In genomic region chr5:43312699-43313034, GRCh38 we compare ENCODE assay signal across 2 cellular contexts.
A peak's percentile ranks its signal among the peaks of the same experiment; 100 is the strongest.
TF ChIP-seq lines count a peak whose summit lies in the region.

No MANE protein-coding gene starts in this region.

TF ChIP-seq in GM23338, 12 proteins besides CTCF, POLR2A, EP300 and RAD21 (continued from another document):
- TF ChIP-seq, protein P1, sequence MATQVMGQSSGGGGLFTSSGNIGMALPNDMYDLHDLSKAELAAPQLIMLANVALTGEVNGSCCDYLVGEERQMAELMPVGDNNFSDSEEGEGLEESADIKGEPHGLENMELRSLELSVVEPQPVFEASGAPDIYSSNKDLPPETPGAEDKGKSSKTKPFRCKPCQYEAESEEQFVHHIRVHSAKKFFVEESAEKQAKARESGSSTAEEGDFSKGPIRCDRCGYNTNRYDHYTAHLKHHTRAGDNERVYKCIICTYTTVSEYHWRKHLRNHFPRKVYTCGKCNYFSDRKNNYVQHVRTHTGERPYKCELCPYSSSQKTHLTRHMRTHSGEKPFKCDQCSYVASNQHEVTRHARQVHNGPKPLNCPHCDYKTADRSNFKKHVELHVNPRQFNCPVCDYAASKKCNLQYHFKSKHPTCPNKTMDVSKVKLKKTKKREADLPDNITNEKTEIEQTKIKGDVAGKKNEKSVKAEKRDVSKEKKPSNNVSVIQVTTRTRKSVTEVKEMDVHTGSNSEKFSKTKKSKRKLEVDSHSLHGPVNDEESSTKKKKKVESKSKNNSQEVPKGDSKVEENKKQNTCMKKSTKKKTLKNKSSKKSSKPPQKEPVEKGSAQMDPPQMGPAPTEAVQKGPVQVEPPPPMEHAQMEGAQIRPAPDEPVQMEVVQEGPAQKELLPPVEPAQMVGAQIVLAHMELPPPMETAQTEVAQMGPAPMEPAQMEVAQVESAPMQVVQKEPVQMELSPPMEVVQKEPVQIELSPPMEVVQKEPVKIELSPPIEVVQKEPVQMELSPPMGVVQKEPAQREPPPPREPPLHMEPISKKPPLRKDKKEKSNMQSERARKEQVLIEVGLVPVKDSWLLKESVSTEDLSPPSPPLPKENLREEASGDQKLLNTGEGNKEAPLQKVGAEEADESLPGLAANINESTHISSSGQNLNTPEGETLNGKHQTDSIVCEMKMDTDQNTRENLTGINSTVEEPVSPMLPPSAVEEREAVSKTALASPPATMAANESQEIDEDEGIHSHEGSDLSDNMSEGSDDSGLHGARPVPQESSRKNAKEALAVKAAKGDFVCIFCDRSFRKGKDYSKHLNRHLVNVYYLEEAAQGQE (IDR thresholded peaks at IDR 0.05; ENCODE audit: unreplicated experiment), result no peak
- TF ChIP-seq, protein P2, sequence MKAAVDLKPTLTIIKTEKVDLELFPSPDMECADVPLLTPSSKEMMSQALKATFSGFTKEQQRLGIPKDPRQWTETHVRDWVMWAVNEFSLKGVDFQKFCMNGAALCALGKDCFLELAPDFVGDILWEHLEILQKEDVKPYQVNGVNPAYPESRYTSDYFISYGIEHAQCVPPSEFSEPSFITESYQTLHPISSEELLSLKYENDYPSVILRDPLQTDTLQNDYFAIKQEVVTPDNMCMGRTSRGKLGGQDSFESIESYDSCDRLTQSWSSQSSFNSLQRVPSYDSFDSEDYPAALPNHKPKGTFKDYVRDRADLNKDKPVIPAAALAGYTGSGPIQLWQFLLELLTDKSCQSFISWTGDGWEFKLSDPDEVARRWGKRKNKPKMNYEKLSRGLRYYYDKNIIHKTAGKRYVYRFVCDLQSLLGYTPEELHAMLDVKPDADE (IDR thresholded peaks at IDR 0.05), result no peak
- TF ChIP-seq STAT1 (IDR thresholded peaks at IDR 0.05; ENCODE audit: unreplicated experiment) (no peak), CREB1 (CRISPR knock-in tag; IDR thresholded peaks at IDR 0.05; ENCODE audit: low read depth) (no peak), ZNF114 (CRISPR knock-in tag; IDR thresholded peaks at IDR 0.05) (no peak), ZNF462 (CRISPR knock-in tag; IDR thresholded peaks at IDR 0.05) (no peak), EZH2phosphoT487 (IDR thresholded peaks at IDR 0.05; ENCODE audit: unreplicated experiment) (no peak)
TF ChIP-seq in GM23338: peak in this region for 0.

TF ChIP-seq in K562, 482 proteins besides CTCF, POLR2A, EP300 and RAD21 (continued from another document and continues in another):
- no peak for TF ChIP-seq ELK1 (CRISPR knock-in tag; IDR thresholded peaks at IDR 0.05)
- no peak for TF ChIP-seq ESRRB (CRISPR knock-in tag; IDR thresholded peaks at IDR 0.05; ENCODE audit: borderline replicate concordance)
- no peak for TF ChIP-seq CCNT2 (IDR thresholded peaks at IDR 0.05; ENCODE audit: borderline replicate concordance, extremely low read depth, insufficient read length, low read depth, low read length)
- no peak for TF ChIP-seq CBFA2T3 (IDR thresholded peaks at IDR 0.05)
- no peak for TF ChIP-seq BHLHE40 (IDR thresholded peaks at IDR 0.05; ENCODE audit: low read length)
- no peak for TF ChIP-seq CREBBP (IDR thresholded peaks at IDR 0.05; ENCODE audit: low read depth, low read length)
- no peak for TF ChIP-seq SRF (CRISPR knock-in tag; IDR thresholded peaks at IDR 0.05)
- TF ChIP-seq CHAMP1 (IDR thresholded peaks at IDR 0.05), result no peak
- no peak for TF ChIP-seq ZNF239 (CRISPR knock-in tag; IDR thresholded peaks at IDR 0.05)
- TF ChIP-seq ZNF644 (tag; IDR thresholded peaks at IDR 0.05; ENCODE audit: low read depth), result no peak
- TF ChIP-seq, protein P3, sequence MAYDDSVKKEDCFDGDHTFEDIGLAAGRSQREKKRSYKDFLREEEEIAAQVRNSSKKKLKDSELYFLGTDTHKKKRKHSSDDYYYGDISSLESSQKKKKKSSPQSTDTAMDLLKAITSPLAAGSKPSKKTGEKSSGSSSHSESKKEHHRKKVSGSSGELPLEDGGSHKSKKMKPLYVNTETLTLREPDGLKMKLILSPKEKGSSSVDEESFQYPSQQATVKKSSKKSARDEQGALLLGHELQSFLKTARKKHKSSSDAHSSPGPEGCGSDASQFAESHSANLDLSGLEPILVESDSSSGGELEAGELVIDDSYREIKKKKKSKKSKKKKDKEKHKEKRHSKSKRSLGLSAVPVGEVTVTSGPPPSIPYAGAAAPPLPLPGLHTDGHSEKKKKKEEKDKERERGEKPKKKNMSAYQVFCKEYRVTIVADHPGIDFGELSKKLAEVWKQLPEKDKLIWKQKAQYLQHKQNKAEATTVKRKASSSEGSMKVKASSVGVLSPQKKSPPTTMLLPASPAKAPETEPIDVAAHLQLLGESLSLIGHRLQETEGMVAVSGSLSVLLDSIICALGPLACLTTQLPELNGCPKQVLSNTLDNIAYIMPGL (CRISPR knock-in tag; IDR thresholded peaks at IDR 0.05), result no peak
- TF ChIP-seq BRD9 (IDR thresholded peaks at IDR 0.05; ENCODE audit: low read depth, partially characterized antibody), result no peak
- TF ChIP-seq, protein P4, sequence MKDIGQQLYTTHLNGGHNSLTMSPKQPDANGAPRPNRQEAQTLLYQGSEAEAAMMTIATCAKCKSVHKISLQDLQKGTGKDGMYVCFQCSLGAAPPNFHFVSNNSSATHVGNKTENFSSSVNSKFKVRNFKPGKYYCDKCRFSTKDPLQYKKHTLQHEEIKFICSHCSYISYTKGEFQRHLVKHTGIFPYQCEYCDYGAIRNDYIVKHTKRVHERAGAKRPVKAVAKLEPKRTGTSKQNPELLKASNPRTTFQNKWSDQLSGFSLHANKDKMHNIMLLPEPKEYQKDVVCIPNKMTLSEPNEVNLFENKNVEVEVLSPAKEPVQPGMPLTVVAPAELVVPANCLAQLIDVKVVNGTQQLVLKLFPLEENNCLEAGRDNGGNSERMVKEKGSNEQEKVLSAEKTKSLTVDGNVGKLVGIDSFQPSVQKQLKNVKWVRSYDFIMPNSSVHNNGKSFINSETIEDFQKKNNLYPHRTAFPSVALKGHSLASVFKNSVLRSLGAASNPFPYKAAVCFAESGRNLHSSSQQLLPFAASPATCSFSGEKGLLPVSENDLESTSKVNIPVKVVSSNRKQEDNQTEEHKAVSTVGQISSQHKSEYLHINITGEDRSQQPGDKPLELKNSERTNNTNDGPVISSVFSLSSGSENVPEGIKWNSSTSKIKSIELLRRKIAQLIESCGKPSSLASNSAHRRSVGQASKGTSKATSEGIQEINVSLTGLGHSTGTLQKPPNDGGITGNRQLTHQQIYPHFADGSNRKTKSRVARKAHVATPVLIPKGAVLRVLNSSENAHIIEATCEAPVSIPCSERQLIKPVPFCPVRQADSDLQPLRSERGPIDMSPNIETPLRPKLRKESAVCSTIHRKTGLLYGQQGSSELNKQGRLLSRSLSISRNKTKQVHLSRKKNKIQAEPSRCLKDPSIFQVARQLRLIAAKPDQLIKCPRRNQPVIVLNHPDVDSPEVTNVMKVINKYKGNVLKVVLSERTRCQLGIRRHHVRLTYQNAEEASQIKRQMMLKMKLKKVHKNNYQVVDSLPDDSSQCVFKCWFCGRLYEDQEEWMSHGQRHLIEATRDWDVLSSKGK (CRISPR knock-in tag; IDR thresholded peaks at IDR 0.05), result no peak
- no peak for TF ChIP-seq HNRNPL (IDR thresholded peaks at IDR 0.05; ENCODE audit: low read depth, low read length)
- TF ChIP-seq ZNF444 (CRISPR knock-in tag; IDR thresholded peaks at IDR 0.05), result no peak
- no peak for TF ChIP-seq HNRNPK (IDR thresholded peaks at IDR 0.05; ENCODE audit: low read depth, low read length, poor library complexity, severe bottlenecking)
- TF ChIP-seq SPI1 (IDR thresholded peaks at IDR 0.05; ENCODE audit: borderline replicate concordance, low read depth, low read length), result peak; percentile 84
- TF ChIP-seq RHOXF2B (CRISPR knock-in tag; conservative IDR thresholded peaks at IDR 0.05), result 0 out of 2 replicates have a peak, but pooled peaks have one; percentile 34
- no peak for TF ChIP-seq DPF2 (IDR thresholded peaks at IDR 0.05)
- TF ChIP-seq, protein P5, sequence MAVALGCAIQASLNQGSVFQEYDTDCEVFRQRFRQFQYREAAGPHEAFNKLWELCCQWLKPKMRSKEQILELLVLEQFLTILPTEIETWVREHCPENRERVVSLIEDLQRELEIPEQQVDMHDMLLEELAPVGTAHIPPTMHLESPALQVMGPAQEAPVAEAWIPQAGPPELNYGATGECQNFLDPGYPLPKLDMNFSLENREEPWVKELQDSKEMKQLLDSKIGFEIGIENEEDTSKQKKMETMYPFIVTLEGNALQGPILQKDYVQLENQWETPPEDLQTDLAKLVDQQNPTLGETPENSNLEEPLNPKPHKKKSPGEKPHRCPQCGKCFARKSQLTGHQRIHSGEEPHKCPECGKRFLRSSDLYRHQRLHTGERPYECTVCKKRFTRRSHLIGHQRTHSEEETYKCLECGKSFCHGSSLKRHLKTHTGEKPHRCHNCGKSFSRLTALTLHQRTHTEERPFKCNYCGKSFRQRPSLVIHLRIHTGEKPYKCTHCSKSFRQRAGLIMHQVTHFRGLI (CRISPR knock-in tag; IDR thresholded peaks at IDR 0.05), result no peak
- TF ChIP-seq NKRF (IDR thresholded peaks at IDR 0.05; ENCODE audit: borderline replicate concordance), result no peak
- TF ChIP-seq HDAC1 (IDR thresholded peaks at IDR 0.05), result no peak
- no peak for TF ChIP-seq BRCA1 (IDR thresholded peaks at IDR 0.05)
- TF ChIP-seq BRCA1 (CRISPR knock-in tag; IDR thresholded peaks at IDR 0.05), result 0 out of 2 replicates have a peak, but pooled peaks have one; percentile 28
- TF ChIP-seq MIER1 (IDR thresholded peaks at IDR 0.05; ENCODE audit: low read depth), result no peak
- TF ChIP-seq ZNF316 (IDR thresholded peaks at IDR 0.05), result peak; percentile 72; the same call in 1 of the 2 replicates
- TF ChIP-seq ZNF766 (CRISPR knock-in tag; conservative IDR thresholded peaks at IDR 0.05), result no peak
- peak; percentile 81 for TF ChIP-seq KAT7 (CRISPR knock-in tag; IDR thresholded peaks at IDR 0.05; ENCODE audit: borderline replicate concordance)
- peak; percentile 11 for TF ChIP-seq CHD1 (IDR thresholded peaks at IDR 0.05; ENCODE audit: low read length)
- TF ChIP-seq, protein P6, sequence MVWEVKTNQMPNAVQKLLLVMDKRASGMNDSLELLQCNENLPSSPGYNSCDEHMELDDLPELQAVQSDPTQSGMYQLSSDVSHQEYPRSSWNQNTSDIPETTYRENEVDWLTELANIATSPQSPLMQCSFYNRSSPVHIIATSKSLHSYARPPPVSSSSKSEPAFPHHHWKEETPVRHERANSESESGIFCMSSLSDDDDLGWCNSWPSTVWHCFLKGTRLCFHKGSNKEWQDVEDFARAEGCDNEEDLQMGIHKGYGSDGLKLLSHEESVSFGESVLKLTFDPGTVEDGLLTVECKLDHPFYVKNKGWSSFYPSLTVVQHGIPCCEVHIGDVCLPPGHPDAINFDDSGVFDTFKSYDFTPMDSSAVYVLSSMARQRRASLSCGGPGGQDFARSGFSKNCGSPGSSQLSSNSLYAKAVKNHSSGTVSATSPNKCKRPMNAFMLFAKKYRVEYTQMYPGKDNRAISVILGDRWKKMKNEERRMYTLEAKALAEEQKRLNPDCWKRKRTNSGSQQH (CRISPR knock-in tag; IDR thresholded peaks at IDR 0.05), result no peak
- TF ChIP-seq FOXP1 (CRISPR knock-in tag; IDR thresholded peaks at IDR 0.05), result no peak
- TF ChIP-seq GABPA (tag; conservative IDR thresholded peaks at IDR 0.05; ENCODE audit: low read depth), result no peak
- no peak for TF ChIP-seq PML (IDR thresholded peaks at IDR 0.05; ENCODE audit: low read length)
- no peak for TF ChIP-seq FOXJ3 (CRISPR knock-in tag; IDR thresholded peaks at IDR 0.05)
- TF ChIP-seq OTX1 (CRISPR knock-in tag; IDR thresholded peaks at IDR 0.05), result no peak
- TF ChIP-seq ZNF3 (CRISPR knock-in tag; IDR thresholded peaks at IDR 0.05), result no peak
- no peak for TF ChIP-seq POLR3A (IDR thresholded peaks at IDR 0.05; ENCODE audit: borderline replicate concordance, extremely low read depth, insufficient read depth, insufficient read length)
- no peak for TF ChIP-seq ZC3H11A (IDR thresholded peaks at IDR 0.05; ENCODE audit: low read depth, low read length)
- no peak for TF ChIP-seq ZNF699 (CRISPR knock-in tag; IDR thresholded peaks at IDR 0.05; ENCODE audit: insufficient replicate concordance)
- no peak for TF ChIP-seq BCL6 (CRISPR knock-in tag; IDR thresholded peaks at IDR 0.05)
- TF ChIP-seq KDM5B (IDR thresholded peaks at IDR 0.05; ENCODE audit: insufficient replicate concordance, low read depth, low read length), result no peak
- no peak for TF ChIP-seq BRD4 (IDR thresholded peaks at IDR 0.05)
- no peak for TF ChIP-seq XRCC3 (IDR thresholded peaks at IDR 0.05)
- no peak for TF ChIP-seq CREB1 (IDR thresholded peaks at IDR 0.05)
- no peak for TF ChIP-seq CREB1 (CRISPR knock-in tag; IDR thresholded peaks at IDR 0.05)
